Comparison of ENCODE assay signal across 29 cellular contexts in genomic region chr12:3277261-3277943, GRCh38.
"Had no signal": no experiment of that assay in that cellular context is flagged by ENCODE, and none has a peak within 500 bp of the region (broad histone marks: within the 10 kb centered on the region; RNA-seq: fewer than 3 reads in every experiment).

No MANE protein-coding gene starts in this region.

- H3K4me3 Mint-ChIP-seq: activated CD8-positive, alpha-beta memory T cell treated with anti-CD3 and anti-CD28 coated beads, Interleukin-2, amount 10 ng/mL, durations not matched to agents 7 days and 5 days; activated naive CD8-positive, alpha-beta T cell treated with anti-CD3 and anti-CD28 coated beads, Interleukin-2, amount 50 U/mL, for 24 hours; activated T-cell treated with anti-CD3 and anti-CD28 coated beads, Interleukin-2, amount 50 U/mL, for 24 hours; T-helper 1 cell treated with Interleukin-12 subunit alpha and Interleukin-12 subunit beta and Interleukin-4 antibody, amounts not matched to agents 30 μg/mL and 1 μg/mL, for 36 hours; WTC11 had no signal

- H3K27me3 ChIP-seq: ascending aorta, body of pancreas, SJCRH30 had no signal

- H3K4me1 Mint-ChIP-seq: activated CD8-positive, alpha-beta memory T cell treated with anti-CD3 and anti-CD28 coated beads, Interleukin-2, amount 10 ng/mL, durations not matched to agents 7 days and 5 days; activated naive CD8-positive, alpha-beta T cell treated with anti-CD3 and anti-CD28 coated beads, Interleukin-2, amount 50 U/mL, for 24 hours had no signal

- H3K9me3 ChIP-seq: ascending aorta, body of pancreas, SJCRH30, SK-N-SH had no signal

- H3K4me3 ChIP-seq: ascending aorta, body of pancreas, SJCRH30 had no signal

- H3K27ac Mint-ChIP-seq: activated CD8-positive, alpha-beta memory T cell treated with anti-CD3 and anti-CD28 coated beads, Interleukin-2, amount 10 ng/mL, durations not matched to agents 7 days and 5 days; activated naive CD4-positive, alpha-beta T cell treated with anti-CD3 and anti-CD28 coated beads, Interleukin-2, amount 50 U/mL, for 72 hours; activated naive CD8-positive, alpha-beta T cell treated with anti-CD3 and anti-CD28 coated beads, Interleukin-2, amount 50 U/mL, for 24 hours; activated T-cell treated with anti-CD3 and anti-CD28 coated beads, Interleukin-2, amount 50 U/mL, for 24 hours; T-helper 1 cell treated with Interleukin-12 subunit alpha and Interleukin-12 subunit beta and Interleukin-4 antibody, amounts not matched to agents 30 μg/mL and 1 μg/mL, for 36 hours had no signal

- H3K4me1 ChIP-seq: ascending aorta, body of pancreas had no signal

- H3K27ac ChIP-seq: ascending aorta, body of pancreas, RWPE1, SJCRH30 had no signal

- DNase-seq: activated CD4-positive, alpha-beta T cell treated with anti-CD3 and anti-CD28 coated beads for 48 hours; activated CD4-positive, alpha-beta T cell treated with anti-CD3 and anti-CD28 coated beads, Interleukin-2, amount 50 U/mL, for 4 hours; activated CD4-positive, CD25-positive, alpha-beta regulatory T cell treated with anti-CD3 and anti-CD28 coated beads, Interleukin-2, amount 50 U/mL, for 72 hours; activated CD8-positive, alpha-beta memory T cell treated with anti-CD3 and anti-CD28 coated beads, Interleukin-2, amount 10 ng/mL, durations not matched to agents 7 days and 5 days; activated effector memory CD4-positive, alpha-beta T cell treated with anti-CD3 and anti-CD28 coated beads, Interleukin-2, amount 50 U/mL, for 16 hours; activated naive CD4-positive, alpha-beta T cell treated with Interleukin-2 at 50 U/mL for 16 hours; activated naive CD8-positive, alpha-beta T cell treated with anti-CD3 and anti-CD28 coated beads, Interleukin-2, amount 50 U/mL, for 24 hours; activated T-cell treated with anti-CD3 and anti-CD28 coated beads, Interleukin-2, amount 50 U/mL, for 24 hours; amniotic stem cell; body of pancreas; central memory CD4-positive, alpha-beta T cell; MM.1S; NCI-H146; NCI-H187 treated with DMSO at 0.1 percent for 48 hours; NCI-H2081 treated with DMSO at 0.1 percent for 48 hours; NCI-H226; NCI-H526; NCI-H774; NK-92 treated with Interleukin-12 subunit alpha and Interleukin-12 subunit beta, amount 100 ng/mL, for 24 hours; OCI-M1; Right ventricle myocardium superior; SJCRH30; SK-N-SH had no signal

- H3K9me3 Mint-ChIP-seq: activated naive CD4-positive, alpha-beta T cell treated with anti-CD3 and anti-CD28 coated beads, Interleukin-2, amount 50 U/mL, for 72 hours; activated naive CD8-positive, alpha-beta T cell treated with anti-CD3 and anti-CD28 coated beads, Interleukin-2, amount 50 U/mL, for 24 hours; activated T-cell treated with anti-CD3 and anti-CD28 coated beads, Interleukin-2, amount 50 U/mL, for 24 hours; T-helper 1 cell treated with Interleukin-12 subunit alpha and Interleukin-12 subunit beta and Interleukin-4 antibody, amounts not matched to agents 30 μg/mL and 1 μg/mL, for 36 hours; WTC11 had no signal

- H3K36me3 Mint-ChIP-seq: activated CD8-positive, alpha-beta memory T cell treated with anti-CD3 and anti-CD28 coated beads, Interleukin-2, amount 10 ng/mL, durations not matched to agents 7 days and 5 days; activated naive CD4-positive, alpha-beta T cell treated with anti-CD3 and anti-CD28 coated beads, Interleukin-2, amount 50 U/mL, for 72 hours; WTC11 had no signal

- ATAC-seq: activated CD8-positive, alpha-beta memory T cell treated with anti-CD3 and anti-CD28 coated beads, Interleukin-2, amount 10 ng/mL, durations not matched to agents 7 days and 5 days; activated naive CD4-positive, alpha-beta T cell treated with anti-CD3 and anti-CD28 coated beads, Interleukin-2, amount 50 U/mL, for 72 hours; activated naive CD8-positive, alpha-beta T cell treated with anti-CD3 and anti-CD28 coated beads, Interleukin-2, amount 50 U/mL, for 24 hours; body of pancreas; Panc1; WTC11 had no signal
